In genomic region chr7:106535234-106536026, GRCh38 we compare ENCODE assay signal across 30 cellular contexts.
DNase-seq lines count a peak whose midpoint lies in the region; ATAC-seq, FAIRE-seq and TF ChIP-seq lines count a peak whose summit lies in the region.
"Had no signal": no experiment of that assay in that cellular context is flagged by ENCODE, and none has a peak within 500 bp of the region (broad histone marks: within the 10 kb centered on the region; RNA-seq: fewer than 3 reads in every experiment).

No MANE protein-coding gene starts in this region.

- H3K4me2 ChIP-seq in HepG2 (ENCODE audit: low read depth, low read length) = no peak overlapping the region
- H3K4me2 ChIP-seq: BLaER1, SK-N-SH had no signal

- ATAC-seq in HepG2 (no peak), right lobe of liver (no peak)
- no peak for ATAC-seq in activated naive CD8-positive, alpha-beta T cell treated with anti-CD3 and anti-CD28 coated beads, Interleukin-2, amount 50 U/mL, for 24 hours
- ATAC-seq: activated T-cell treated with anti-CD3 and anti-CD28 coated beads, Interleukin-2, amount 50 U/mL, for 72 hours; GM12878; left lung; naive thymus-derived CD4-positive, alpha-beta T cell had no signal

- BruUV-seq in HepG2 (replicated peaks; lab: Mats Ljungman, UMichigan) = no TSS peak

- intact Hi-C loops in HepG2 (cut with micrococcal nuclease; ENCODE audit: unreplicated experiment) = no loop called here
- intact Hi-C loops in right lobe of liver (cut with DNase I) = no loop called here
- intact Hi-C loops in ovary (cut with DNase I) = no loop called here

- H3K36me3 ChIP-seq in HepG2 (replicated peaks in 1 of 2; ENCODE audit: control insufficient read depth in 1 of 2, insufficient read depth in 2 of 2, low read length in 2 of 2) = no peaks in the 10 kb centered on the region
- H3K36me3 ChIP-seq in right lobe of liver = no peaks in the 10 kb centered on the region
- H3K36me3 ChIP-seq in ovary = no peaks in the 10 kb centered on the region
- H3K36me3 ChIP-seq: BLaER1, HAP-1, left lung had no signal

- no peak for DNase-seq in HepG2 (ENCODE audit: low spot score)
- DNase-seq in right lobe of liver = no peak
- peak; percentile 17 for DNase-seq in astrocyte of the hippocampus (ENCODE audit: low read depth, low spot score)
- peak; percentile 71 for DNase-seq in iris pigment epithelial cell (ENCODE audit: low read depth)
- no peak for DNase-seq in putamen (ENCODE audit: low spot score)
- DNase-seq in ovary = no peak
- no peak for DNase-seq in NCI-H2107 (lab: John Stamatoyannopoulos, UW)
- no peak for DNase-seq in activated naive CD8-positive, alpha-beta T cell treated with anti-CD3 and anti-CD28 coated beads, Interleukin-2, amount 50 U/mL, for 24 hours
- DNase-seq: activated CD4-positive, alpha-beta T cell treated with anti-CD3 and anti-CD28 coated beads, Interleukin-2, amount 10 ng/mL, durations not matched to agents 24 days and 14 days; activated naive CD4-positive, alpha-beta T cell treated with anti-CD3 and anti-CD28 coated beads, Interleukin-2, amount 50 U/mL, for 16 hours; activated T-cell treated with anti-CD3 and anti-CD28 coated beads, Interleukin-2, amount 50 U/mL, for 72 hours; aorta; caudate nucleus; foreskin melanocyte; left lung; naive thymus-derived CD4-positive, alpha-beta T cell; NCI-H2081 treated with DMSO at 0.1 percent for 48 hours; NCI-H82; occipital lobe; right cardiac atrium; SK-N-SH; stimulated activated naive CD4-positive, alpha-beta T cell treated with Interleukin-2 at 50 U/mL for 16 hours; T-helper 2 cell had no signal

- no peak overlapping the region for H3K4me3 ChIP-seq in HepG2 (replicated peaks in 1 of 3; ENCODE audit: insufficient read depth in 1 of 3, low read depth in 2 of 3, low read length in 3 of 3)
- no peak overlapping the region for H3K4me3 ChIP-seq in right lobe of liver
- H3K4me3 ChIP-seq in ovary = no peak overlapping the region
- H3K4me3 ChIP-seq: BLaER1, GM12878, HAP-1, left lung had no signal

- no peaks in the 10 kb centered on the region for H3K9me3 Mint-ChIP-seq in activated naive CD8-positive, alpha-beta T cell treated with anti-CD3 and anti-CD28 coated beads, Interleukin-2, amount 50 U/mL, for 24 hours
- H3K9me3 Mint-ChIP-seq: activated CD4-positive, alpha-beta T cell treated with anti-CD3 and anti-CD28 coated beads, Interleukin-2, amount 10 ng/mL, durations not matched to agents 24 days and 14 days had no signal

- no peak overlapping the region for H3K27ac ChIP-seq in HepG2 (ENCODE audit: extremely low read length, insufficient read depth, low read length)
- H3K27ac ChIP-seq in right lobe of liver = no peak overlapping the region
- no peak overlapping the region for H3K27ac ChIP-seq in ovary
- H3K27ac ChIP-seq: 22Rv1, BLaER1, HL-60, left lung, RWPE1, VCaP had no signal

- H3K9ac ChIP-seq in HepG2 (ENCODE audit: insufficient read depth, low read depth, low read length) = no peak overlapping the region
- H3K9ac ChIP-seq: BLaER1, SK-N-SH had no signal

- POLR2A ChIA-PET in HepG2 (lab: Yijun Ruan, JAX) = no interaction called here

- H2AFZ ChIP-seq in HepG2 (ENCODE audit: low read length) = no peak overlapping the region

- TF ChIP-seq CTCF in HepG2 (CRISPR knock-in tag; IDR thresholded peaks at IDR 0.05) = no peak
- TF ChIP-seq CTCF in right lobe of liver (IDR thresholded peaks at IDR 0.05) = no peak
- no peak for TF ChIP-seq CTCF in ovary (IDR thresholded peaks at IDR 0.05)

- H4K20me1 ChIP-seq in HepG2 (ENCODE audit: insufficient read depth, low read length) = no peaks in the 10 kb centered on the region
- H4K20me1 ChIP-seq: BLaER1 had no signal

- H3K36me3 Mint-ChIP-seq in activated naive CD8-positive, alpha-beta T cell treated with anti-CD3 and anti-CD28 coated beads, Interleukin-2, amount 50 U/mL, for 24 hours (ENCODE audit: low read depth) = no peaks in the 10 kb centered on the region
- H3K36me3 Mint-ChIP-seq: naive thymus-derived CD4-positive, alpha-beta T cell had no signal

- H3K4me1 ChIP-seq in HepG2 (ENCODE audit: insufficient read depth, low read length) = no peaks in the 10 kb centered on the region
- H3K4me1 ChIP-seq in right lobe of liver = peaks cover 0 to 8% (median 2%) of the 10 kb centered on the region in 4 donors
- no peaks in the 10 kb centered on the region for H3K4me1 ChIP-seq in ovary (ENCODE audit: insufficient read depth)
- H3K4me1 ChIP-seq: BLaER1, HAP-1 had no signal

- H3K4me3 Mint-ChIP-seq in activated naive CD8-positive, alpha-beta T cell treated with anti-CD3 and anti-CD28 coated beads, Interleukin-2, amount 50 U/mL, for 24 hours = no peak overlapping the region
- H3K4me3 Mint-ChIP-seq: activated CD4-positive, alpha-beta T cell treated with anti-CD3 and anti-CD28 coated beads, Interleukin-2, amount 10 ng/mL, durations not matched to agents 24 days and 14 days; activated T-cell treated with anti-CD3 and anti-CD28 coated beads, Interleukin-2, amount 50 U/mL, for 72 hours; naive thymus-derived CD4-positive, alpha-beta T cell had no signal

- H3K27ac Mint-ChIP-seq in activated naive CD8-positive, alpha-beta T cell treated with anti-CD3 and anti-CD28 coated beads, Interleukin-2, amount 50 U/mL, for 24 hours = no peak overlapping the region
- H3K27ac Mint-ChIP-seq: activated CD4-positive, alpha-beta T cell treated with anti-CD3 and anti-CD28 coated beads, Interleukin-2, amount 10 ng/mL, durations not matched to agents 24 days and 14 days; activated T-cell treated with anti-CD3 and anti-CD28 coated beads, Interleukin-2, amount 50 U/mL, for 72 hours; naive thymus-derived CD4-positive, alpha-beta T cell had no signal

- H3K27me3 ChIP-seq in HepG2 (ENCODE audit: control insufficient read depth in 1 of 2, insufficient read depth in 2 of 2, low read length in 2 of 2) (no peaks in the 10 kb centered on the region), right lobe of liver (no peaks in the 10 kb centered on the region), ovary (no peaks in the 10 kb centered on the region)
- H3K27me3 ChIP-seq: BLaER1, left lung had no signal

- WGBS in HepG2 (ENCODE audit: low lambda C conversion rate) = 12% methylated on average over 7 of the region's 8 CpGs
- WGBS in right lobe of liver (ENCODE audit: insufficient coverage, low coverage, low lambda C conversion rate, missing lambda C conversion rate) = 86% methylated on average over 7 of the region's 8 CpGs
- WGBS in ovary, 3 donors = 61 to 67% (median 66%) methylated on average over 8 of the region's 8 CpGs

- no peaks in the 10 kb centered on the region for H3K79me2 ChIP-seq in HepG2 (ENCODE audit: insufficient read depth, low read length)

- CTCF ChIA-PET in HepG2 (lab: Yijun Ruan, JAX; ENCODE audit: low intra/inter-chr PET ratio, low total read pairs) = no interaction called here

- no peak for TF ChIP-seq POLR2A in HepG2 (IDR thresholded peaks at IDR 0.05; ENCODE audit: insufficient read depth in 1 of 2, low read depth in 2 of 2, low read length in 2 of 2)
- no peak for TF ChIP-seq POLR2A in right lobe of liver (IDR thresholded peaks at IDR 0.05)
- no peak for TF ChIP-seq POLR2A in ovary (IDR thresholded peaks at IDR 0.05)

- no peak for TF ChIP-seq RAD21 in HepG2 (CRISPR knock-in tag; IDR thresholded peaks at IDR 0.05)

- FAIRE-seq in HepG2 (lab: Jason Lieb, UNC) = no peak
- FAIRE-seq: GM12878 had no signal

- H3K9me3 ChIP-seq in HepG2 (ENCODE audit: low read length) (no peaks in the 10 kb centered on the region), right lobe of liver (no peaks in the 10 kb centered on the region), ovary (no peaks in the 10 kb centered on the region)
- H3K9me3 ChIP-seq: BLaER1, HAP-1, left lung, SK-N-SH had no signal

- peaks cover 3% of the 10 kb centered on the region for H3K4me1 Mint-ChIP-seq in activated naive CD8-positive, alpha-beta T cell treated with anti-CD3 and anti-CD28 coated beads, Interleukin-2, amount 50 U/mL, for 24 hours

- in situ Hi-C loops in HepG2 (cut with HindIII; ENCODE audit: extremely low pct_ligation_motif_present, low pct_unique_long_range_greater_than_20kb) = no loop called here

- no peaks in the 10 kb centered on the region for H3K27me3 Mint-ChIP-seq in activated naive CD8-positive, alpha-beta T cell treated with anti-CD3 and anti-CD28 coated beads, Interleukin-2, amount 50 U/mL, for 24 hours
- H3K27me3 Mint-ChIP-seq: activated CD4-positive, alpha-beta T cell treated with anti-CD3 and anti-CD28 coated beads, Interleukin-2, amount 10 ng/mL, durations not matched to agents 24 days and 14 days had no signal

- TF ChIP-seq EP300 in HepG2 (IDR thresholded peaks at IDR 0.05; ENCODE audit: low read depth in 2 of 2, low read length in 2 of 2) (no peak), HepG2 (CRISPR knock-in tag; IDR thresholded peaks at IDR 0.05; ENCODE audit: borderline replicate concordance) (no peak), ovary (IDR thresholded peaks at IDR 0.05) (no peak)

TF ChIP-seq in HepG2, 621 proteins besides CTCF, POLR2A, EP300 and RAD21:
- 0 out of 2 replicates have a peak, but pooled peaks have one; percentile 7 for TF ChIP-seq CEBPB (IDR thresholded peaks at IDR 0.05; ENCODE audit: borderline replicate concordance, low read depth, low read length)
- no peak for TF ChIP-seq ARID4A (CRISPR knock-in tag; IDR thresholded peaks at IDR 0.05; ENCODE audit: borderline replicate concordance)

Comparison
In these comparisons a context has a peak if more than half of its experiments do, and no peak if none do; other contexts are left out.
1. DNase-seq: peak in astrocyte of the hippocampus (single experiment) and iris pigment epithelial cell (single experiment); none in HepG2 (single experiment), right lobe of liver (0 of 3), putamen (single experiment), ovary (0 of 5), NCI-H2107 (single experiment) and activated naive CD8-positive, alpha-beta T cell treated with anti-CD3 and anti-CD28 coated beads, Interleukin-2, amount 50 U/mL, for 24 hours (single experiment).